In the genomic region with DNA sequence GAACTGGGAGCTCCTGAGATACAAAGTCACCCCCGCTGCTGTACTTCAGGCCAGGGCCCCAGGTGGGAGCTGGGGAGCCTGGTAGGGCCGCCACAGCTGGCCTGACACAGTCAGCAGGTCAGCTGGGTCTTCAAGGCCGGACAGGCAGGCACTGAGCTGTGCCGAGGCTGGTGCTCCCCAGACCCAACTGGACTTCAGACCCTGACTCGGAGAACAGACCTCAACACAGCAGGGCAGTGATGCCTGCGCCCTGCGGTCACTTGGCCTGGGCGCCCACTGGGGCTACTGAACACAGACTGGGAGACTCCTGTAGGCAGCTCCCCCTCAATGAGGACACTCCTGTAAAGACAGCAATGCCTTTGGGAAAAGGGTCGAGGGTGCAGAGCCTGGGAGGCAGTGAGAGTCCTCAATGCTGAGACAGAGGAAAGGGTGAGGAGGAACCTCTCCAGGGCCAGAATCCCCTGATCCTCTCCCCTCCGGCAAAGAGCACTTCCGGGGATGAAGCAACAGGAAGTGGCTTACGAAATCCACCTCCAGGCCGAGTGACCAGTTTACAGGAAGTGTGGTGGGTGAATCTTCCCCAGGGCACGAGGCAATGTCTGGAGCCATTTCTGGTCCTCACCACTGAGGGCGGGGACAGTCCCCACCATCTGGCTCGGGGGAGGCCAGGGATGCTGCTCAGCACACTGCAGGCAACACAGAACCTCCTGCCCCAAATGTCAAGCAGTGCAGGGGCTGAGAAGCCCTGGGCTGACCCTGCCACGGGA, we compare ENCODE assay signal across 7 cellular contexts. TPM values are rescaled to one million over a fixed set of nuclear protein-coding genes. Genes with fewer than 3 reads are reported as not detected.
A peak's percentile ranks its signal among the peaks of the same experiment; 100 is the strongest.
DNase-seq lines count a peak whose midpoint lies in the region; ATAC-seq and TF ChIP-seq lines count a peak whose summit lies in the region.

No MANE protein-coding gene starts in this region.

- TF ChIP-seq CTCF in hepatocyte (IDR thresholded peaks at IDR 0.05; ENCODE audit: poor library complexity): no peak

- peak overlapping the region; percentile 49 for H3K4me2 ChIP-seq in hepatocyte

- peaks cover 40% of the 10 kb centered on the region for H4K20me1 ChIP-seq in hepatocyte (ENCODE audit: insufficient read depth, poor library complexity, severe bottlenecking)

- H3K9me3 ChIP-seq in SJSA1 (replicated peaks) (no peaks in the 10 kb centered on the region), adipocyte (ENCODE audit: control insufficient read depth, low read length) (no peaks in the 10 kb centered on the region), hepatocyte (ENCODE audit: low read depth) (no peaks in the 10 kb centered on the region)

- peaks cover 6% of the 10 kb centered on the region for H3K36me3 ChIP-seq in SJSA1
- H3K36me3 ChIP-seq in adipocyte (ENCODE audit: control insufficient read depth, insufficient read depth, low read length, severe bottlenecking): no peaks in the 10 kb centered on the region
- H3K36me3 ChIP-seq in hepatocyte (replicated peaks; ENCODE audit: insufficient read depth, low read depth): no peaks in the 10 kb centered on the region

- H3K27me3 ChIP-seq in SJSA1 (replicated peaks) (no peaks in the 10 kb centered on the region), adipocyte (replicated peaks; ENCODE audit: control insufficient read depth, insufficient read depth, low read length) (no peaks in the 10 kb centered on the region), hepatocyte (no peaks in the 10 kb centered on the region)

- H3K4me3 ChIP-seq in SJSA1 (no peak overlapping the region), adipocyte (ENCODE audit: low read length) (peak overlapping the region; percentile 35), hepatocyte (no peak overlapping the region)

- WGBS in hepatocyte (ENCODE audit: low lambda C conversion rate, missing lambda C conversion rate): 75% methylated on average over 17 of the region's 17 CpGs

- H3K79me2 ChIP-seq in hepatocyte: peaks cover 85% of the 10 kb centered on the region

- no peak overlapping the region for H2AFZ ChIP-seq in hepatocyte

- H3K27ac ChIP-seq in SJSA1 (peak overlapping the region; percentile 75), hepatocyte (peak overlapping the region; percentile 89)

- no peaks in the 10 kb centered on the region for H3K9me2 ChIP-seq in hepatocyte (replicated peaks; ENCODE audit: insufficient read depth)

- ATAC-seq in GM18517 (IDR thresholded peaks at IDR 0.05; ENCODE audit: unreplicated experiment) (peak; percentile 53), HG03066 (IDR thresholded peaks at IDR 0.05; ENCODE audit: low read depth, unreplicated experiment) (peak; percentile 73), HG02970 (IDR thresholded peaks at IDR 0.05; ENCODE audit: low FRiP score, unreplicated experiment) (no peak)

- H3K4me1 ChIP-seq in SJSA1 (replicated peaks): peaks cover 38% of the 10 kb centered on the region
- peaks cover 46% of the 10 kb centered on the region for H3K4me1 ChIP-seq in adipocyte (ENCODE audit: control insufficient read depth, insufficient read depth, low read length)
- peaks cover 23% of the 10 kb centered on the region for H3K4me1 ChIP-seq in hepatocyte (ENCODE audit: insufficient read depth)

- peak overlapping the region; percentile 74 for H3K9ac ChIP-seq in adipocyte (ENCODE audit: low read length)

- DNase-seq in SJSA1 (ENCODE audit: low read depth in 1 of 2, low spot score in 2 of 2) (peak; percentile 61 to 80), adipocyte (ENCODE audit: low read depth) (peak; percentile 91), hepatocyte (ENCODE audit: low spot score) (peak; percentile 80)
- peak; percentile 74 to 80 (median 75) for DNase-seq in stimulated activated CD4-positive, alpha-beta T cell treated with anti-CD3 and anti-CD28 coated beads, Interleukin-12 subunit alpha, Interleukin-12 subunit beta, amount 100 ng/mL, for 48 hours (ENCODE audit: low read depth in 2 of 3, low spot score in 1 of 3)

RNA-seq across cellular contexts. Expression of a gene that starts 40.8 kb away (rescaled TPM):
- 2.0 and 5.4 TPM in 2 replicates for total RNA-seq in SJSA1 (2014; rRNA removed; shearing (Covaris generic))
- 51.5 and 54.9 TPM in 2 replicates for total RNA-seq in hepatocyte
- polyA plus RNA-seq in hepatocyte: 144 and 188 TPM in 2 replicates

RNA-seq across cellular contexts. Expression of a gene that starts 43.1 kb away (rescaled TPM):
- total RNA-seq in SJSA1 (2014; rRNA removed; shearing (Covaris generic)): 14.3 and 14.8 TPM in 2 replicates
- total RNA-seq in hepatocyte: 3.9 and 11.0 TPM in 2 replicates
- 15.0 and 18.1 TPM in 2 replicates for polyA plus RNA-seq in hepatocyte

RNA-seq across cellular contexts. Expression of a gene that starts 59.5 kb away (rescaled TPM):
- 18.9 and 43.4 TPM in 2 replicates for total RNA-seq in SJSA1 (2014; rRNA removed; shearing (Covaris generic))
- 55.8 and 72.6 TPM in 2 replicates for total RNA-seq in hepatocyte
- polyA plus RNA-seq in hepatocyte: 156 and 169 TPM in 2 replicates
